9 cellular contexts compared by ENCODE assay signal in genomic region chr9:20382460-20383071, GRCh38.
DNase-seq lines count a peak whose midpoint lies in the region; ATAC-seq and TF ChIP-seq lines count a peak whose summit lies in the region.
"Had no signal": no experiment of that assay in that cellular context is flagged by ENCODE, and none has a peak within 500 bp of the region (broad histone marks: within the 10 kb centered on the region; RNA-seq: fewer than 3 reads in every experiment).

No MANE protein-coding gene starts in this region.

- DNase-seq in BJ (ENCODE audit: low read depth) (peak; percentile 15), HT1080 (ENCODE audit: low read depth) (peak; percentile 34), erythroblast (lab: John Stamatoyannopoulos, UW) (peak; percentile 88 to 96), germinal center (ENCODE audit: low spot score) (no peak), dorsolateral prefrontal cortex (no peak)
- no peak for DNase-seq in activated CD8-positive, alpha-beta memory T cell treated with anti-CD3 and anti-CD28 coated beads for 24 hours
- DNase-seq: Kasumi-1 had no signal

- TF ChIP-seq POLR2A in erythroblast (IDR thresholded peaks at IDR 0.05; ENCODE audit: low read length) = peak; percentile 84

- no peaks in the 10 kb centered on the region for H3K27me3 ChIP-seq in BJ (ENCODE audit: control insufficient read depth, insufficient read depth, low read length)
- no peaks in the 10 kb centered on the region for H3K27me3 ChIP-seq in dorsolateral prefrontal cortex

- no peak for TF ChIP-seq CTCF in BJ (IDR thresholded peaks at IDR 0.05; ENCODE audit: insufficient read depth, low read depth, low read length)
- TF ChIP-seq CTCF in dorsolateral prefrontal cortex (IDR thresholded peaks at IDR 0.05 in 54 of 56, conservative IDR thresholded peaks at IDR 0.05 in 2 of 56; ENCODE audit: low read depth in 1 of 56, partially characterized antibody in 56 of 56) = no peak

- H3K4me3 ChIP-seq in BJ (ENCODE audit: low read depth, low read length) = no peak overlapping the region
- no peak overlapping the region for H3K4me3 ChIP-seq in dorsolateral prefrontal cortex

- intact Hi-C loops in dorsolateral prefrontal cortex (cut with DNase I) = no loop called here

- POLR2A ChIA-PET in BJ (lab: Charles Lee) = interaction anchor here (0.6 kb wide), 1 partner anchor 171 kb away, joined by 8 read pairs; no protein-coding TSS in a partner anchor

- H3K36me3 ChIP-seq in BJ (ENCODE audit: control insufficient read depth, insufficient read depth, low read length) = no peaks in the 10 kb centered on the region

- CTCF ChIA-PET in BJ (lab: Yijun Ruan, JAX) = interaction anchor here (0.6 to 1.1 kb wide), 2 partner anchors 13 to 442 kb away, joined by 3 read pairs; no protein-coding TSS in a partner anchor

- H3K27ac ChIP-seq in dorsolateral prefrontal cortex = no peak overlapping the region

- ATAC-seq in GM19324 (IDR thresholded peaks at IDR 0.05; ENCODE audit: low FRiP score, unreplicated experiment) (peak; percentile 61), HG02938 (IDR thresholded peaks at IDR 0.05; ENCODE audit: unreplicated experiment) (no peak)

Comparison
In these comparisons a context has a peak if more than half of its experiments do, and no peak if none do; other contexts are left out.
1. DNase-seq: peak in BJ (single experiment), HT1080 (single experiment) and erythroblast (2 of 2); none in germinal center (single experiment), activated CD8-positive, alpha-beta memory T cell treated with anti-CD3 and anti-CD28 coated beads for 24 hours (single experiment) and dorsolateral prefrontal cortex (0 of 10).